14 cellular contexts compared by ENCODE assay signal in genomic region chr1:212138441-212138840, GRCh38.
"Had no signal": no experiment of that assay in that cellular context is flagged by ENCODE, and none has a peak within 500 bp of the region (broad histone marks: within the 10 kb centered on the region; RNA-seq: fewer than 3 reads in every experiment).

No MANE protein-coding gene starts in this region.

- DNase-seq: activated CD4-positive, alpha-beta T cell treated with anti-CD3 and anti-CD28 coated beads for 48 hours; activated naive CD4-positive, alpha-beta T cell treated with anti-CD3 and anti-CD28 coated beads for 36 hours; central memory CD4-positive, alpha-beta T cell; cortex of kidney; effector memory CD8-positive, alpha-beta T cell; erythroblast; hippocampal formation; kidney glomerular epithelial cell; T-cell; T1000; transverse colon had no signal

- H3K27me3 ChIP-seq: transverse colon had no signal

- H3K36me3 Mint-ChIP-seq: stimulated activated memory B cell treated with anti-CD40 and anti-IgM and Interleukin-4, amounts not matched to agents 10 μg/mL and 1 μg/mL and 100 μg/mL, for 72 hours; T-cell had no signal

- H3K4me1 Mint-ChIP-seq: nephron; stimulated activated memory B cell treated with anti-CD40 and anti-IgM and Interleukin-4, amounts not matched to agents 10 μg/mL and 1 μg/mL and 100 μg/mL, for 72 hours; T-cell had no signal

- H3K27ac ChIP-seq: transverse colon had no signal

- ATAC-seq: effector memory CD8-positive, alpha-beta T cell; stimulated activated memory B cell treated with anti-CD40 and anti-IgM and Interleukin-4, amounts not matched to agents 10 μg/mL and 1 μg/mL and 100 μg/mL, for 72 hours; T-cell had no signal

- H3K27ac Mint-ChIP-seq: activated naive CD4-positive, alpha-beta T cell treated with anti-CD3 and anti-CD28 coated beads for 36 hours; effector memory CD8-positive, alpha-beta T cell; nephron; stimulated activated memory B cell treated with anti-CD40 and anti-IgM and Interleukin-4, amounts not matched to agents 10 μg/mL and 1 μg/mL and 100 μg/mL, for 72 hours; T-cell had no signal

- H3K9me3 Mint-ChIP-seq: effector memory CD8-positive, alpha-beta T cell had no signal

- H3K9me3 ChIP-seq: transverse colon had no signal

- H3K4me3 Mint-ChIP-seq: activated naive CD4-positive, alpha-beta T cell treated with anti-CD3 and anti-CD28 coated beads for 36 hours; effector memory CD8-positive, alpha-beta T cell; nephron; stimulated activated memory B cell treated with anti-CD40 and anti-IgM and Interleukin-4, amounts not matched to agents 10 μg/mL and 1 μg/mL and 100 μg/mL, for 72 hours; T-cell had no signal

- H3K27me3 Mint-ChIP-seq: effector memory CD8-positive, alpha-beta T cell; stimulated activated memory B cell treated with anti-CD40 and anti-IgM and Interleukin-4, amounts not matched to agents 10 μg/mL and 1 μg/mL and 100 μg/mL, for 72 hours; T-cell had no signal

- H3K4me2 ChIP-seq: smooth muscle cell had no signal

- H3K4me3 ChIP-seq: smooth muscle cell, transverse colon had no signal

- H3K36me3 ChIP-seq: transverse colon had no signal
